9 cellular contexts compared by ENCODE assay signal in the genomic region with DNA sequence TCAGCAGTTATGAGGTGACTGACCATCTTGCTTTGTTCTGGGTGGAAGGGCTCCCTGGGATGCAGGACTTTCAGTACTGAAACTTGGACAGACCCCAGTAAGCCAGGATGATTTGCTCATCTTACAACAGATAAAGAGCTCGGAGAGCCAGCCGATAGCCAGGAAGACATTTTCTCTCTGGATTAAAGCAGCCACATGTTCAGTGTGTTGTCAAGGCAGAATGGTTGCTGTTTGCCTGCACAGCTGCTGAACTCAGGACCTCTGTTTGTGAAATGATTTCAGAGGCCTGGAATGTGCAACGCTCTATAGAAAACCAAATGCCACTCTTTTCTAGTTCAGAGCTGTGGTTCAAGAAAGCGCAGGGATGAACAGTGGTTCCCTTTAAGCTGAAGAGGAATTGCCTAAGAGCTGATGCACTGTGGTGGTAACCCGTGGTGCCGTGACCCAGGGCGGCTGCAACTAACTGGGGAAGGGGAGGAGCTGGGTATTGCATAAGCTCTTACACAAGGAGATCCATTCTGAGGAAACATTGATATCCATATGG. TPM values are rescaled to one million over a fixed set of nuclear protein-coding genes. Genes with fewer than 3 reads are reported as not detected.
DNase-seq lines count a peak whose midpoint lies in the region; ATAC-seq lines count a peak whose summit lies in the region.
"Had no signal": no experiment of that assay in that cellular context is flagged by ENCODE, and none has a peak within 500 bp of the region (broad histone marks: within the 10 kb centered on the region; RNA-seq: fewer than 3 reads in every experiment).

No MANE protein-coding gene starts in this region.

- peak; percentile 72 for DNase-seq in EH (ENCODE audit: low read depth)
- DNase-seq in SKM-1 treated with dmso at 0.1 percent for 144 hours (lab: John Stamatoyannopoulos, UW; ENCODE audit: unreplicated experiment) = peak; percentile 99
- DNase-seq in Right ventricle myocardium superior = peak; percentile 82
- peak; percentile 92 for DNase-seq in renal cortical epithelial cell (ENCODE audit: low read depth)
- DNase-seq in 8988T = no peak
- DNase-seq in T-helper 9 cell = no peak
- DNase-seq: activated CD4-positive, alpha-beta memory T cell treated with anti-CD3 and anti-CD28 coated beads for 36 hours had no signal

- ATAC-seq in Right ventricle myocardium superior (ENCODE audit: poor library complexity) (peak; percentile 87), HG03354 (IDR thresholded peaks at IDR 0.05; ENCODE audit: poor library complexity, severe bottlenecking, unreplicated experiment) (no peak), GM21360 (IDR thresholded peaks at IDR 0.05; ENCODE audit: unreplicated experiment) (no peak)

- intact Hi-C loops in Right ventricle myocardium superior (cut with DNase I) = loop anchor here (5.0 kb wide), 1 partner anchor 40 kb away; a partner anchor contains a TSS

RNA-seq across cellular contexts. Expression of a gene that starts 40.7 kb away (rescaled TPM):
- total RNA-seq in Right ventricle myocardium superior (804 TPM), renal cortical epithelial cell (not detected in 2 replicates)
- total RNA-seq: activated CD4-positive, alpha-beta memory T cell treated with anti-CD3 and anti-CD28 coated beads for 36 hours had no signal

Comparison
In these comparisons a context has a peak if more than half of its experiments do, and no peak if none do; other contexts are left out.
1. DNase-seq: peak in EH (single experiment), SKM-1 treated with dmso at 0.1 percent for 144 hours (single experiment), Right ventricle myocardium superior (single experiment) and renal cortical epithelial cell (single experiment); none in 8988T (single experiment) and T-helper 9 cell (single experiment).
2. RNA of a gene that starts 40.7 kb away (total RNA-seq): 804 TPM in Right ventricle myocardium superior (single experiment); not detected in renal cortical epithelial cell; every median in the first group is over 100 times any median in the second.